13 cellular contexts compared by ENCODE assay signal in the genomic region with DNA sequence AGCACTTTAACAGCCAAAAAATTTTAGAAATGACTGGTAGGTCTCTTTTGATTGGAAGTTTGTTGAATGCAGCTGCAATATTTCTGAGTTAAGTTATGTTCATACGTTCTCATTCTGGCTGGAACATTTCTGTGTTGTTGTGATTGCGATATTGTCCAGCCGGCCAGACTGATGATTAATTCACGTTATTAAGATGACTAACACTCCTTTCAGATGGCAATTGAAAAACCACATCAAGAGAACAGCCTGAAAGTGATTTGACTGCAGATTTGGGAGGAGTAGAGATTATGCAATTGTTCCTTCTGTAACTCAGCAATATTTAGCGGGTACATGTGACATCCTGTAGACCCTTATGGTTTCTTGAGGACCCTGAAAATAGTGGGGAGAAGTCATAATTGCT.
DNase-seq lines count a peak whose midpoint lies in the region; ATAC-seq and TF ChIP-seq lines count a peak whose summit lies in the region.
"Had no signal": no experiment of that assay in that cellular context is flagged by ENCODE, and none has a peak within 500 bp of the region (broad histone marks: within the 10 kb centered on the region; RNA-seq: fewer than 3 reads in every experiment).

No MANE protein-coding gene starts in this region.

- H3K4me1 ChIP-seq in neural progenitor cell: no peaks in the 10 kb centered on the region
- H3K4me1 ChIP-seq: parathyroid adenoma, SJSA1 had no signal

- DNase-seq in MV-4-11 (lab: John Stamatoyannopoulos, UW) (peak; percentile 70), dedifferentiated amniotic fluid mesenchymal stem cell (ENCODE audit: extremely low spot score) (peak; percentile 15), sciatic nerve (ENCODE audit: low spot score) (no peak), CD14-positive monocyte (ENCODE audit: low spot score) (no peak), neural progenitor cell (ENCODE audit: low spot score) (no peak), NCI-H526 (lab: John Stamatoyannopoulos, UW) (no peak)
- DNase-seq in activated CD4-positive, alpha-beta T cell treated with anti-CD3 and anti-CD28 coated beads, Interleukin-2, amount 10 ng/mL, durations not matched to agents 24 days and 14 days: no peak
- DNase-seq: activated CD4-positive, alpha-beta T cell treated with anti-CD3 and anti-CD28 coated beads, Interleukin-2, amount 50 U/mL, for 4 hours; GDM1; left cardiac atrium had no signal

- H3K9me3 Mint-ChIP-seq in CD14-positive monocyte (peaks cover 0 to 12% (median 7%) of the 10 kb centered on the region in 7 donors), neural progenitor cell (no peaks in the 10 kb centered on the region)
- H3K9me3 Mint-ChIP-seq in activated CD4-positive, alpha-beta T cell treated with anti-CD3 and anti-CD28 coated beads, Interleukin-2, amount 10 ng/mL, durations not matched to agents 24 days and 14 days: peaks cover 5% of the 10 kb centered on the region

- no peaks in the 10 kb centered on the region for H3K27me3 ChIP-seq in neural progenitor cell
- H3K27me3 ChIP-seq: SJSA1 had no signal

- H3K36me3 Mint-ChIP-seq in CD14-positive monocyte (no peaks in the 10 kb centered on the region), neural progenitor cell (no peaks in the 10 kb centered on the region)
- peaks cover 13% of the 10 kb centered on the region for H3K36me3 Mint-ChIP-seq in activated CD4-positive, alpha-beta T cell treated with anti-CD3 and anti-CD28 coated beads, Interleukin-2, amount 10 ng/mL, durations not matched to agents 24 days and 14 days (ENCODE audit: low read depth)

- H3K27ac Mint-ChIP-seq in CD14-positive monocyte (no peak overlapping the region), neural progenitor cell (no peak overlapping the region)
- H3K27ac Mint-ChIP-seq in activated CD4-positive, alpha-beta T cell treated with anti-CD3 and anti-CD28 coated beads, Interleukin-2, amount 10 ng/mL, durations not matched to agents 24 days and 14 days: no peak overlapping the region

- ATAC-seq in GM18502 (IDR thresholded peaks at IDR 0.05; ENCODE audit: poor library complexity, unreplicated experiment): peak; percentile 46
- ATAC-seq in sciatic nerve: peak; percentile 82

- H3K9me3 ChIP-seq in neural progenitor cell (ENCODE audit: low read depth): no peaks in the 10 kb centered on the region
- H3K9me3 ChIP-seq: SJSA1 had no signal

- H3K4me3 ChIP-seq in neural progenitor cell: no peak overlapping the region
- H3K4me3 ChIP-seq: SJSA1 had no signal

- intact Hi-C loops in sciatic nerve (cut with DNase I) (no loop called here), CD14-positive monocyte (cut with micrococcal nuclease) (no loop called here)
- intact Hi-C loops in activated CD4-positive, alpha-beta T cell treated with anti-CD3 and anti-CD28 coated beads, Interleukin-2, amount 10 ng/mL, durations not matched to agents 24 days and 14 days (cut with micrococcal nuclease): no loop called here

- TF ChIP-seq CTCF in CD14-positive monocyte (IDR thresholded peaks at IDR 0.05) (no peak), neural progenitor cell (IDR thresholded peaks at IDR 0.05) (no peak)

- H3K27me3 Mint-ChIP-seq in CD14-positive monocyte (ENCODE audit: low read depth in 3 of 3): peaks cover 18 to 43% (median 24%) of the 10 kb centered on the region in 3 donors
- H3K27me3 Mint-ChIP-seq in neural progenitor cell (ENCODE audit: insufficient read depth, low read depth): peaks cover 4% of the 10 kb centered on the region
- H3K27me3 Mint-ChIP-seq in activated CD4-positive, alpha-beta T cell treated with anti-CD3 and anti-CD28 coated beads, Interleukin-2, amount 10 ng/mL, durations not matched to agents 24 days and 14 days: no peaks in the 10 kb centered on the region

- H3K4me1 Mint-ChIP-seq in CD14-positive monocyte (peaks cover 31% of the 10 kb centered on the region), neural progenitor cell (peaks cover 7% of the 10 kb centered on the region)
- no peaks in the 10 kb centered on the region for H3K4me1 Mint-ChIP-seq in activated CD4-positive, alpha-beta T cell treated with anti-CD3 and anti-CD28 coated beads, Interleukin-2, amount 10 ng/mL, durations not matched to agents 24 days and 14 days

- no peak overlapping the region for H3K4me2 ChIP-seq in neural progenitor cell

- H3K9ac ChIP-seq in neural progenitor cell: no peak overlapping the region
- H3K9ac ChIP-seq: parathyroid adenoma had no signal

- H3K27ac ChIP-seq in neural progenitor cell: no peak overlapping the region
- H3K27ac ChIP-seq: parathyroid adenoma, SJSA1 had no signal

- H4K20me1 ChIP-seq in neural progenitor cell (ENCODE audit: low read depth): no peaks in the 10 kb centered on the region

- no peaks in the 10 kb centered on the region for H3K36me3 ChIP-seq in neural progenitor cell
- H3K36me3 ChIP-seq: SJSA1 had no signal

- H3K79me2 ChIP-seq in neural progenitor cell (ENCODE audit: low read depth): no peaks in the 10 kb centered on the region
- H3K79me2 ChIP-seq: parathyroid adenoma had no signal

- peak overlapping the region in 1 of 2 donors; percentile 28 for H3K4me3 Mint-ChIP-seq in CD14-positive monocyte
- no peak overlapping the region for H3K4me3 Mint-ChIP-seq in neural progenitor cell
- H3K4me3 Mint-ChIP-seq in activated CD4-positive, alpha-beta T cell treated with anti-CD3 and anti-CD28 coated beads, Interleukin-2, amount 10 ng/mL, durations not matched to agents 24 days and 14 days: no peak overlapping the region

- H2AFZ ChIP-seq in neural progenitor cell (replicated peaks): no peak overlapping the region
- H2AFZ ChIP-seq: parathyroid adenoma had no signal

- H3F3A ChIP-seq in neural progenitor cell (ENCODE audit: low read depth): no peaks in the 10 kb centered on the region

Comparison
In these comparisons a context has a peak if more than half of its experiments do, and no peak if none do; other contexts are left out.
1. DNase-seq: peak in MV-4-11 (single experiment) and dedifferentiated amniotic fluid mesenchymal stem cell (single experiment); none in sciatic nerve (single experiment), CD14-positive monocyte (single experiment), neural progenitor cell (single experiment), activated CD4-positive, alpha-beta T cell treated with anti-CD3 and anti-CD28 coated beads, Interleukin-2, amount 10 ng/mL, durations not matched to agents 24 days and 14 days (single experiment) and NCI-H526 (0 of 2).